In genomic region chr19:2311093-2311492, GRCh38 we compare ENCODE assay signal across 10 cellular contexts. TPM values are rescaled to one million over a fixed set of nuclear protein-coding genes. Genes with fewer than 3 reads are reported as not detected.
"Had no signal": no experiment of that assay in that cellular context is flagged by ENCODE, and none has a peak within 500 bp of the region (broad histone marks: within the 10 kb centered on the region; RNA-seq: fewer than 3 reads in every experiment).

No MANE protein-coding gene starts in this region.

- FAIRE-seq: HepG2, HTR-8/SVneo had no signal

- H3K27ac ChIP-seq: HL-60, KMS-11 had no signal

- ATAC-seq: HepG2 had no signal

- DNase-seq: IMR-90, Karpas-422, KBM-7, KG1 had no signal

- H3K9ac ChIP-seq: KMS-11 had no signal

- H3K4me2 ChIP-seq: KMS-11 had no signal

RNA-seq across cellular contexts. Expression of gene LINGO3, which starts 3.1 kb away (rescaled TPM):
- total RNA-seq: HepG2, HT1080, IMR-90 had no signal
- polyA plus RNA-seq: HepG2, IMR-90 had no signal

RNA-seq across cellular contexts. Expression of gene PEAK3, which starts 29.1 kb away (rescaled TPM):
- total RNA-seq: HepG2, HT-29 had no signal
- polyA plus RNA-seq: HepG2 had no signal

RNA-seq across cellular contexts. Expression of gene TMPRSS9, which starts 49.0 kb away (rescaled TPM):
- total RNA-seq: HT1080, IMR-90 had no signal
- polyA plus RNA-seq: IMR-90 had no signal
